ENCODE assay signal across 8 cellular contexts in genomic region chr1:246689409-246689997, GRCh38. TPM values are rescaled to one million over a fixed set of nuclear protein-coding genes. Genes with fewer than 3 reads are reported as not detected.
A peak's percentile ranks its signal among the peaks of the same experiment; 100 is the strongest.
DNase-seq lines count a peak whose midpoint lies in the region; ATAC-seq and TF ChIP-seq lines count a peak whose summit lies in the region.

No MANE protein-coding gene starts in this region.

- H3K36me3 ChIP-seq in suprapubic skin = no peaks in the 10 kb centered on the region

- H3K4me1 ChIP-seq in suprapubic skin = peaks cover 15% of the 10 kb centered on the region

- H3K27me3 ChIP-seq in suprapubic skin = no peaks in the 10 kb centered on the region

- 8% methylated on average over 11 of the region's 16 CpGs for WGBS in suprapubic skin

- TF ChIP-seq EP300 in suprapubic skin (IDR thresholded peaks at IDR 0.05) = no peak

- H3K27ac ChIP-seq in suprapubic skin = no peak overlapping the region

- peak overlapping the region; percentile 33 for H3K4me3 ChIP-seq in suprapubic skin

- TF ChIP-seq POLR2A in erythroblast (IDR thresholded peaks at IDR 0.05; ENCODE audit: low read length) (no peak), suprapubic skin (IDR thresholded peaks at IDR 0.05) (no peak)

- peak in 1 of 2 donors; percentile 77 for TF ChIP-seq CTCF in suprapubic skin (IDR thresholded peaks at IDR 0.05)

- peak; percentile 82 for ATAC-seq in GM19397 (IDR thresholded peaks at IDR 0.05; ENCODE audit: unreplicated experiment)
- peak; percentile 93 for ATAC-seq in HG03457 (IDR thresholded peaks at IDR 0.05; ENCODE audit: unreplicated experiment)

- no peaks in the 10 kb centered on the region for H3K9me3 ChIP-seq in suprapubic skin

- DNase-seq in Caki2 (ENCODE audit: low read depth) (peak; percentile 61), NCI-H510A (lab: John Stamatoyannopoulos, UW) (peak; percentile 31), erythroblast (lab: John Stamatoyannopoulos, UW) (peak; percentile 66 to 71), myocyte (ENCODE audit: low read depth) (peak; percentile 84), suprapubic skin (ENCODE audit: low spot score in 2 of 2) (peak in 1 of 2 donors; percentile 77)
- DNase-seq in activated CD4-positive, alpha-beta T cell treated with anti-CD3 and anti-CD28 coated beads, Interleukin-2, amount 50 U/mL, for 1 hour = peak; percentile 7

- in situ Hi-C loops in Caki2 (cut with HindIII; ENCODE audit: low pct_unique_long_range_greater_than_20kb, low sequenced_read_pairs) = no loop called here

RNA-seq across cellular contexts. Expression of gene SCCPDH, which starts 34.7 kb away (rescaled TPM):
- 46.7 and 63.8 TPM in 2 replicates for total RNA-seq in Caki2 (2014; rRNA removed; shearing (Covaris generic); ENCODE audit: low replicate concordance)
- total RNA-seq in myocyte (101 and 120 TPM in 2 replicates), suprapubic skin (10 to 100 TPM in 2 of 4 donors, 1 to 10 TPM in 2; 4.0 to 11.2 (median 10.0) TPM)
- 53.9 TPM for polyA plus RNA-seq in myocyte (2012)
